Comparison of ENCODE assay signal across 8 cellular contexts in genomic region chr2:45650851-45651414, GRCh38. TPM values are rescaled to one million over a fixed set of nuclear protein-coding genes. Genes with fewer than 3 reads are reported as not detected.
DNase-seq lines count a peak whose midpoint lies in the region; ATAC-seq, FAIRE-seq and TF ChIP-seq lines count a peak whose summit lies in the region.

No MANE protein-coding gene starts in this region.

- no peak for TF ChIP-seq EP300 in H1 (IDR thresholded peaks at IDR 0.05; ENCODE audit: borderline replicate concordance in 1 of 2, low read depth in 2 of 2, low read length in 2 of 2)

- no peak overlapping the region for H2BK120ac ChIP-seq in H1 (replicated peaks; ENCODE audit: low read depth, low read length)

- H3K4ac ChIP-seq in H1 (replicated peaks; ENCODE audit: insufficient read length, low read depth, low read length), result no peak overlapping the region

- no peaks in the 10 kb centered on the region for H3K36me3 ChIP-seq in H1 (ENCODE audit: control insufficient read depth in 2 of 4, insufficient read depth in 4 of 4, low read length in 3 of 4)

- no peaks in the 10 kb centered on the region for H3K79me2 ChIP-seq in H1 (ENCODE audit: control insufficient read depth in 1 of 2, insufficient read depth in 2 of 2, low read length in 2 of 2)

- peak overlapping the region in 1 of 4 experiments; percentile 53; a peak in 1 of 7 replicates for H3K9ac ChIP-seq in H1 (replicated peaks in 1 of 4; ENCODE audit: extremely low read depth in 1 of 4, low read depth in 3 of 4, low read length in 3 of 4)

- peaks cover 22% of the 10 kb centered on the region for H3K23me2 ChIP-seq in H1 (ENCODE audit: low read depth, low read length)

- ATAC-seq in GM19438 (IDR thresholded peaks at IDR 0.05; ENCODE audit: low read depth, unreplicated experiment) (peak; percentile 62), HG03571 (IDR thresholded peaks at IDR 0.05; ENCODE audit: unreplicated experiment) (peak; percentile 67)
- peak; percentile 88 for ATAC-seq in activated CD8-positive, alpha-beta memory T cell treated with anti-CD3 and anti-CD28 coated beads, Interleukin-2, amount 10 ng/mL, durations not matched to agents 7 days and 5 days

- H3K79me1 ChIP-seq in H1 (ENCODE audit: low read depth, low read length), result no peaks in the 10 kb centered on the region

- H3K4me3 Mint-ChIP-seq in activated CD8-positive, alpha-beta memory T cell treated with anti-CD3 and anti-CD28 coated beads, Interleukin-2, amount 10 ng/mL, durations not matched to agents 7 days and 5 days, result peak overlapping the region; percentile 90

- peak in 1 of 3 experiments; percentile 36; a peak in 1 of 4 replicates for TF ChIP-seq CTCF in H1 (IDR thresholded peaks at IDR 0.05; ENCODE audit: control extremely low read depth in 1 of 3, insufficient read depth in 1 of 3, low read depth in 1 of 3, low read length in 3 of 3)

- peaks cover 0 to 3% of the 10 kb centered on the region in 2 experiments for H4K20me1 ChIP-seq in H1 (replicated peaks in 1 of 2; ENCODE audit: control insufficient read depth in 1 of 2, insufficient read depth in 2 of 2, low read length in 2 of 2)

- H3K4me1 ChIP-seq in H1 (replicated peaks in 1 of 4; ENCODE audit: control insufficient read depth in 3 of 4, insufficient read depth in 4 of 4, low read length in 3 of 4), result peaks cover 2 to 4% (median 3%) of the 10 kb centered on the region in 4 experiments

- no peak overlapping the region for H3K27ac ChIP-seq in H1 (ENCODE audit: low read depth, low read length)

- 0 out of 2 replicates have a peak overlapping the region, but pooled peaks have one; percentile 11 for H2AFZ ChIP-seq in H1 (ENCODE audit: low read length)

- H2BK20ac ChIP-seq in H1 (ENCODE audit: low read length), result no peak overlapping the region

- peak overlapping the region; percentile 39 to 82 (median 72) for H3K4me3 ChIP-seq in H1 (ENCODE audit: extremely low read depth in 1 of 4, insufficient read depth in 2 of 4, low read depth in 3 of 4, low read length in 4 of 4)

- H3K27ac Mint-ChIP-seq in activated CD8-positive, alpha-beta memory T cell treated with anti-CD3 and anti-CD28 coated beads, Interleukin-2, amount 10 ng/mL, durations not matched to agents 7 days and 5 days, result peak overlapping the region; percentile 94

- peak overlapping the region; percentile 95 to 97 for H3K4me2 ChIP-seq in H1 (ENCODE audit: insufficient read depth in 1 of 2, low read depth in 2 of 2, low read length in 2 of 2)

- no peak overlapping the region for H3K14ac ChIP-seq in H1 (ENCODE audit: insufficient read length)

- H2BK15ac ChIP-seq in H1 (ENCODE audit: low read length), result no peak overlapping the region

- H3K27me3 Mint-ChIP-seq in activated CD8-positive, alpha-beta memory T cell treated with anti-CD3 and anti-CD28 coated beads, Interleukin-2, amount 10 ng/mL, durations not matched to agents 7 days and 5 days, result peaks cover 13% of the 10 kb centered on the region

- no peak overlapping the region for H4K5ac ChIP-seq in H1 (ENCODE audit: insufficient read length, low read depth, low read length)

- H3K9me3 Mint-ChIP-seq in activated CD8-positive, alpha-beta memory T cell treated with anti-CD3 and anti-CD28 coated beads, Interleukin-2, amount 10 ng/mL, durations not matched to agents 7 days and 5 days (ENCODE audit: low read depth), result no peaks in the 10 kb centered on the region

- no peak overlapping the region; the same call in 1 of the 2 replicates for H3K18ac ChIP-seq in H1 (ENCODE audit: extremely low read depth, low read length)

- H3K23ac ChIP-seq in H1 (ENCODE audit: insufficient read length), result no peak overlapping the region

- peaks cover 18% of the 10 kb centered on the region for H3K36me3 Mint-ChIP-seq in activated CD8-positive, alpha-beta memory T cell treated with anti-CD3 and anti-CD28 coated beads, Interleukin-2, amount 10 ng/mL, durations not matched to agents 7 days and 5 days

- no peak overlapping the region for H2BK12ac ChIP-seq in H1 (ENCODE audit: low read depth, low read length)

- peak; percentile 88 for DNase-seq in COLO668 (lab: John Stamatoyannopoulos, UW; ENCODE audit: unreplicated experiment)
- DNase-seq in NOMO-1 (lab: John Stamatoyannopoulos, UW; ENCODE audit: unreplicated experiment in 2 of 2), result peak; percentile 84 to 98
- DNase-seq in activated CD8-positive, alpha-beta memory T cell treated with anti-CD3 and anti-CD28 coated beads, Interleukin-2, amount 10 ng/mL, durations not matched to agents 7 days and 5 days, result peak; percentile 94
- DNase-seq in H1 (ENCODE audit: low read depth in 1 of 2, low spot score in 2 of 2), result peak in 1 of 2 experiments; percentile 87
- DNase-seq in mesenteric fat pad (ENCODE audit: low spot score), result peak; percentile 95
- DNase-seq in stimulated activated CD8-positive, alpha-beta memory T cell treated with anti-CD3 and anti-CD28 coated beads, Interleukin-12 subunit alpha, Interleukin-12 subunit beta, amount 100 ng/mL, for 4 hours (ENCODE audit: low read depth), result peak; percentile 88

- H2AK5ac ChIP-seq in H1 (ENCODE audit: low read depth, low read length), result no peak overlapping the region

- H3K4me1 Mint-ChIP-seq in activated CD8-positive, alpha-beta memory T cell treated with anti-CD3 and anti-CD28 coated beads, Interleukin-2, amount 10 ng/mL, durations not matched to agents 7 days and 5 days, result peaks cover 31% of the 10 kb centered on the region

- peak overlapping the region; percentile 29; the same call in 1 of the 2 replicates for H4K8ac ChIP-seq in H1 (ENCODE audit: extremely low read depth, insufficient read depth, low read length)

- TF ChIP-seq RAD21 in H1 (IDR thresholded peaks at IDR 0.05 in 1 of 2, conservative IDR thresholded peaks at IDR 0.05 in 1 of 2; ENCODE audit: low read depth in 2 of 2, low read length in 2 of 2), result peak in 1 of 2 experiments; percentile 12; a peak in 2 of 4 replicates

- POLR2A ChIA-PET in H1 (lab: Charles Lee; ENCODE audit: partially characterized antibody), result interaction anchor here (1.3 kb wide), 1 partner anchor 280 kb away, joined by 3 read pairs; no protein-coding TSS in a partner anchor

- H3K9me3 ChIP-seq in H1 (ENCODE audit: insufficient read depth in 2 of 2, low read depth in 1 of 2, low read length in 1 of 2), result no peaks in the 10 kb centered on the region

- H2BK5ac ChIP-seq in H1 (ENCODE audit: low read depth, low read length), result no peak overlapping the region

- H4K91ac ChIP-seq in H1 (replicated peaks; ENCODE audit: insufficient read length, low read length), result no peak overlapping the region

- 1% methylated on average over 26 of the region's 79 CpGs; no CpG with 5 or more reads in 1 of the 2 experiments for WGBS in H1 (ENCODE audit: extremely low coverage in 1 of 2, insufficient coverage in 1 of 2, insufficient read length in 1 of 2, insufficient replicate concordance in 2 of 2, low coverage in 1 of 2, low lambda C conversion rate in 2 of 2, missing lambda C conversion rate in 1 of 2), 2 experiments

- H3K27me3 ChIP-seq in H1 (replicated peaks in 1 of 4; ENCODE audit: control insufficient read depth in 3 of 4, extremely low read depth in 1 of 4, insufficient read depth in 3 of 4, low read length in 3 of 4), result peaks cover 31 to 75% (median 52%) of the 10 kb centered on the region in 4 experiments

- no peak for FAIRE-seq in H1 (lab: Jason Lieb, UNC)

- H3K56ac ChIP-seq in H1 (replicated peaks; ENCODE audit: insufficient read length, low read depth, low read length), result no peak overlapping the region

- CTCF ChIA-PET in activated CD8-positive, alpha-beta memory T cell treated with anti-CD3 and anti-CD28 coated beads, Interleukin-2, amount 10 ng/mL, durations not matched to agents 7 days and 5 days (lab: Charles Lee), result interaction anchor here (0.6 to 2.1 kb wide), 7 partner anchors 13 to 234 kb away, joined by 3 to 10 read pairs (median 4); no protein-coding TSS in a partner anchor
- CTCF ChIA-PET in H1 (lab: Charles Lee; ENCODE audit: partially characterized antibody), result interaction anchor here (0.6 to 1.7 kb wide), 10 partner anchors 24 to 1429 kb away, joined by 3 to 7 read pairs (median 4); no protein-coding TSS in a partner anchor

- no peak for TF ChIP-seq POLR2A in H1 (IDR thresholded peaks at IDR 0.05; ENCODE audit: control extremely low read depth in 1 of 2, low read depth in 2 of 2, low read length in 2 of 2)

TF ChIP-seq in H1, 55 proteins besides CTCF, POLR2A, EP300 and RAD21 (continues in another document):
- TF ChIP-seq ASH2L (IDR thresholded peaks at IDR 0.05; ENCODE audit: low read length), result peak; percentile 14
- TF ChIP-seq RBBP5 (IDR thresholded peaks at IDR 0.05; ENCODE audit: borderline replicate concordance, low read depth, low read length), result peak; percentile 92
- 0 out of 4 replicates have a peak, but pooled peaks of 1 of the 2 experiments have one; percentile 82 for TF ChIP-seq HDAC2 (IDR thresholded peaks at IDR 0.05; ENCODE audit: borderline replicate concordance in 1 of 2, low read depth in 2 of 2, low read length in 2 of 2)
- TF ChIP-seq SP4 (IDR thresholded peaks at IDR 0.05; ENCODE audit: low read length), result no peak
- peak; percentile 25 for TF ChIP-seq SAP30 (IDR thresholded peaks at IDR 0.05; ENCODE audit: insufficient read depth, insufficient replicate concordance, low read length)

RNA-seq across cellular contexts. Expression of gene PRKCE, which starts 0.5 kb away (rescaled TPM):
- 10 to 100 TPM; 16.7 to 39.2 TPM for total RNA-seq in activated CD8-positive, alpha-beta memory T cell treated with anti-CD3 and anti-CD28 coated beads, Interleukin-2, amount 10 ng/mL, durations not matched to agents 7 days and 5 days
- total RNA-seq in H1 (2021; fragmentation: NEBNext Ultra II Directional; extraction: Animal tissue kit (Norgen Biotek cat#: 25700)), result 1.5 and 2.1 TPM in 2 replicates
- polyA plus RNA-seq in H1 (2011; rRNA removed), result 0.54 and 0.67 TPM in 2 replicates
- polyA plus RNA-seq in H1 (2011; cell fraction: cytosol; rRNA removed), result 0.58 TPM
- polyA plus RNA-seq in H1 (2011; cell fraction: nucleus; rRNA removed), result 1.6 TPM
- 0.46 to 0.81 TPM (median 0.50 TPM) in 4 replicates for polyA plus RNA-seq in H1 (2012, experiment 1 of 2)
- 0.21 TPM for polyA plus RNA-seq in H1 (2012, experiment 2 of 2)
- 0.55 TPM for polyA plus RNA-seq in H1 (2013, experiment 1 of 2)
- 0.37 TPM for polyA plus RNA-seq in H1 (2013, experiment 2 of 2)
- 1.2 and 3.2 TPM in 2 replicates for polyA minus RNA-seq in H1 (2011; rRNA and poly(A)+ RNA removed)
- polyA minus RNA-seq in H1 (2011; cell fraction: cytosol; rRNA and poly(A)+ RNA removed), result 4.9 TPM
- polyA minus RNA-seq in H1 (2011; cell fraction: nucleus; rRNA and poly(A)+ RNA removed), result 9.7 TPM
- total RNA-seq in mesenteric fat pad, result 34.1 TPM

RNA-seq across cellular contexts. Expression of gene SRBD1, which starts 39.9 kb away (rescaled TPM):
- 10 to 100 TPM; 17.6 to 22.2 TPM for total RNA-seq in activated CD8-positive, alpha-beta memory T cell treated with anti-CD3 and anti-CD28 coated beads, Interleukin-2, amount 10 ng/mL, durations not matched to agents 7 days and 5 days
- 20.0 and 20.4 TPM in 2 replicates for total RNA-seq in H1 (2021; fragmentation: NEBNext Ultra II Directional; extraction: Animal tissue kit (Norgen Biotek cat#: 25700))
- 2.5 and 4.6 TPM in 2 replicates for polyA plus RNA-seq in H1 (2011; rRNA removed)
- polyA plus RNA-seq in H1 (2011; cell fraction: cytosol; rRNA removed), result 6.7 TPM
- polyA plus RNA-seq in H1 (2011; cell fraction: nucleus; rRNA removed), result 2.6 TPM
- 11.2 to 17.7 TPM (median 12.4 TPM) in 4 replicates for polyA plus RNA-seq in H1 (2012, experiment 1 of 2)
- polyA plus RNA-seq in H1 (2012, experiment 2 of 2), result 1.1 TPM
- 13.0 TPM for polyA plus RNA-seq in H1 (2013, experiment 1 of 2)
- 13.8 TPM for polyA plus RNA-seq in H1 (2013, experiment 2 of 2)
- 23.5 and 33.4 TPM in 2 replicates for polyA minus RNA-seq in H1 (2011; rRNA and poly(A)+ RNA removed)
- polyA minus RNA-seq in H1 (2011; cell fraction: cytosol; rRNA and poly(A)+ RNA removed), result 10.4 TPM
- polyA minus RNA-seq in H1 (2011; cell fraction: nucleus; rRNA and poly(A)+ RNA removed), result 52.1 TPM
- total RNA-seq in mesenteric fat pad, result 11.7 TPM
